In genomic region chr6:17894905-17895304, GRCh38 we compare ENCODE assay signal across 30 cellular contexts.
"Had no signal": no experiment of that assay in that cellular context is flagged by ENCODE, and none has a peak within 500 bp of the region (broad histone marks: within the 10 kb centered on the region; RNA-seq: fewer than 3 reads in every experiment).

No MANE protein-coding gene starts in this region.

- H3K36me3 ChIP-seq: lower lobe of right lung had no signal

- H3K27me3 Mint-ChIP-seq: memory B cell, naive B cell had no signal

- H3K27me3 ChIP-seq: esophagus muscularis mucosa, foreskin keratinocyte, gastroesophageal sphincter, heart right ventricle, neutrophil, pancreas, suprapubic skin, transverse colon, vagina had no signal

- H3K9me3 ChIP-seq: neutrophil, pancreas had no signal

- ATAC-seq: effector memory CD8-positive, alpha-beta T cell; foreskin keratinocyte; gastroesophageal sphincter; heart right ventricle; left colon; lower lobe of right lung; natural killer cell treated with Interleukin-12 subunit alpha and Interleukin-12 subunit beta and Interleukin-15 and Interleukin-18, amount 100 ng/mL, for 72 hours; pancreas; sciatic nerve; stimulated activated naive CD8-positive, alpha-beta T cell treated with anti-CD3 and anti-CD28 coated beads, Interleukin-15, amount 100 ng/mL, for 72 hours had no signal

- H3K27ac Mint-ChIP-seq: effector memory CD8-positive, alpha-beta T cell; memory B cell; natural killer cell treated with Interleukin-12 subunit alpha and Interleukin-12 subunit beta and Interleukin-15 and Interleukin-18, amount 100 ng/mL, for 72 hours; stimulated activated naive CD8-positive, alpha-beta T cell treated with anti-CD3 and anti-CD28 coated beads, Interleukin-15, amount 100 ng/mL, for 72 hours had no signal

- H3K4me3 Mint-ChIP-seq: effector memory CD8-positive, alpha-beta T cell; memory B cell; natural killer cell treated with Interleukin-12 subunit alpha and Interleukin-12 subunit beta and Interleukin-15 and Interleukin-18, amount 100 ng/mL, for 72 hours; neural crest cell; stimulated activated naive CD8-positive, alpha-beta T cell treated with anti-CD3 and anti-CD28 coated beads, Interleukin-15, amount 100 ng/mL, for 72 hours had no signal

- H3K4me2 ChIP-seq: smooth muscle cell had no signal

- FAIRE-seq: islet of Langerhans, pancreas had no signal

- H3K4me1 ChIP-seq: esophagus muscularis mucosa, gastroesophageal sphincter, left ventricle myocardium inferior, lower lobe of right lung, pancreas, suprapubic skin, transverse colon had no signal

- DNase-seq: cortex of kidney; effector memory CD8-positive, alpha-beta T cell; foreskin keratinocyte; glutamatergic neuron; heart right ventricle; hippocampal formation; kidney glomerular epithelial cell; left colon; left ventricle myocardium inferior; lower lobe of right lung; naive B cell; pancreas; stimulated activated CD4-positive, alpha-beta T cell treated with anti-CD3 and anti-CD28 coated beads, Interleukin-12 subunit alpha, Interleukin-12 subunit beta, amount 100 ng/mL, for 4 hours; stimulated activated CD4-positive, alpha-beta T cell treated with anti-CD3 and anti-CD28 coated beads, Interleukin-1b, Interleukin-23, amount 100 ng/mL, for 48 hours; stimulated activated CD4-positive, alpha-beta T cell treated with anti-CD3 and anti-CD28 coated beads, Interleukin-4, amount 100 ng/mL, for 1 hour; stimulated activated CD8-positive, alpha-beta memory T cell treated with anti-CD3 and anti-CD28 coated beads, Interleukin-4, amount 100 ng/mL, for 48 hours; stimulated activated naive CD4-positive, alpha-beta T cell; stimulated activated naive CD8-positive, alpha-beta T cell treated with anti-CD3 and anti-CD28 coated beads, Interleukin-15, amount 100 ng/mL, for 72 hours; transverse colon had no signal

- H3K4me1 Mint-ChIP-seq: memory B cell; naive B cell; neural crest cell; stimulated activated naive CD8-positive, alpha-beta T cell treated with anti-CD3 and anti-CD28 coated beads, Interleukin-15, amount 100 ng/mL, for 72 hours had no signal

- H3K27ac ChIP-seq: esophagus muscularis mucosa, foreskin keratinocyte, gastroesophageal sphincter, heart right ventricle, left ventricle myocardium inferior, lower lobe of right lung, neutrophil, pancreas, suprapubic skin, transverse colon, vagina had no signal

- H3K4me3 ChIP-seq: esophagus muscularis mucosa, gastroesophageal sphincter, heart right ventricle, left ventricle myocardium inferior, lower lobe of right lung, pancreas, smooth muscle cell, suprapubic skin, transverse colon, vagina had no signal
